Comparison of ENCODE assay signal across 12 cellular contexts in genomic region chr10:24466616-24466949, GRCh38.
DNase-seq lines count a peak whose midpoint lies in the region; ATAC-seq and TF ChIP-seq lines count a peak whose summit lies in the region.
"Had no signal": no experiment of that assay in that cellular context is flagged by ENCODE, and none has a peak within 500 bp of the region (broad histone marks: within the 10 kb centered on the region; RNA-seq: fewer than 3 reads in every experiment).

No MANE protein-coding gene starts in this region.

- no peaks in the 10 kb centered on the region for H3K27me3 Mint-ChIP-seq in GM23338 (ENCODE audit: insufficient read depth, low read depth, poor library complexity)
- H3K27me3 Mint-ChIP-seq: activated B cell treated with CpG ODN at 0.5 μM for 24 hours, IgD-negative memory B cell had no signal

- no peaks in the 10 kb centered on the region for H3K36me3 ChIP-seq in GM23338 (ENCODE audit: insufficient read depth)
- H3K36me3 ChIP-seq in skeletal muscle satellite cell (ENCODE audit: insufficient read depth, low read length): no peaks in the 10 kb centered on the region

- H3K4me2 ChIP-seq in GM23338 (no peak overlapping the region), skeletal muscle satellite cell (ENCODE audit: low read length) (peak overlapping the region; percentile 64)

- H3K4me1 ChIP-seq in GM23338 (ENCODE audit: insufficient read depth) (peaks cover 5% of the 10 kb centered on the region; the same call in 1 of the 2 replicates), skeletal muscle satellite cell (ENCODE audit: control insufficient read depth, insufficient read depth, low read length) (peaks cover 43% of the 10 kb centered on the region)

- H3K27ac Mint-ChIP-seq in GM23338: 0 out of 2 replicates have a peak overlapping the region, but pooled peaks have one; percentile 36
- H3K27ac Mint-ChIP-seq: activated B cell treated with CpG ODN at 0.5 μM for 24 hours, IgD-negative memory B cell had no signal

- TF ChIP-seq CTCF in GM23338 (conservative IDR thresholded peaks at IDR 0.05; ENCODE audit: low read depth in 2 of 2): no peak
- no peak for TF ChIP-seq CTCF in VCaP (conservative IDR thresholded peaks at IDR 0.05)
- no peak for TF ChIP-seq CTCF in fibroblast of the aortic adventitia (IDR thresholded peaks at IDR 0.05; ENCODE audit: insufficient read depth, low read length)

- H3K27me3 ChIP-seq in GM23338 (ENCODE audit: insufficient read depth) (no peaks in the 10 kb centered on the region), skeletal muscle satellite cell (ENCODE audit: control insufficient read depth, insufficient read depth, low read length) (no peaks in the 10 kb centered on the region)

- H3K4me3 ChIP-seq in GM23338 (no peak overlapping the region), fibroblast of the aortic adventitia (ENCODE audit: low read depth, low read length) (peak overlapping the region; percentile 42), skeletal muscle satellite cell (ENCODE audit: low read length) (peak overlapping the region; percentile 37)

- no peaks in the 10 kb centered on the region for H3K79me2 ChIP-seq in GM23338 (replicated peaks; ENCODE audit: insufficient read depth)

- peak overlapping the region; percentile 12 for H3K9ac ChIP-seq in skeletal muscle satellite cell (ENCODE audit: low read depth, low read length)

- no peak overlapping the region for H3K4me3 Mint-ChIP-seq in GM23338
- H3K4me3 Mint-ChIP-seq: activated B cell treated with CpG ODN at 0.5 μM for 24 hours had no signal

- no peak overlapping the region for H2AFZ ChIP-seq in GM23338

- H3K4me1 Mint-ChIP-seq in GM23338: peaks cover 13% of the 10 kb centered on the region
- H3K4me1 Mint-ChIP-seq: activated B cell treated with CpG ODN at 0.5 μM for 24 hours had no signal

- ATAC-seq in GM23338 (no peak), GM21360 (IDR thresholded peaks at IDR 0.05; ENCODE audit: unreplicated experiment) (no peak), HG02870 (IDR thresholded peaks at IDR 0.05; ENCODE audit: unreplicated experiment) (no peak)

- H3K9me3 Mint-ChIP-seq in GM23338: no peaks in the 10 kb centered on the region
- H3K9me3 Mint-ChIP-seq: activated B cell treated with CpG ODN at 0.5 μM for 24 hours had no signal

- H3K9me2 ChIP-seq in GM23338 (ENCODE audit: insufficient read depth): no peaks in the 10 kb centered on the region

- H3K9me3 ChIP-seq in skeletal muscle satellite cell (replicated peaks; ENCODE audit: low read length): no peaks in the 10 kb centered on the region

- H3K27ac ChIP-seq in GM23338 (ENCODE audit: low read depth) (no peak overlapping the region), VCaP (peak overlapping the region; percentile 98)

- no peak for DNase-seq in GM23338 (ENCODE audit: low spot score)
- DNase-seq in fibroblast of the aortic adventitia (ENCODE audit: low read depth): no peak
- DNase-seq in 8988T: no peak
- no peak for DNase-seq in GM19238 (ENCODE audit: insufficient read length, low spot score)
- DNase-seq: activated B cell treated with CpG ODN at 0.5 μM for 24 hours, amygdala, glutamatergic neuron had no signal

- H3K36me3 Mint-ChIP-seq in GM23338 (ENCODE audit: low read depth): no peaks in the 10 kb centered on the region
- H3K36me3 Mint-ChIP-seq: IgD-negative memory B cell had no signal

- H3F3A ChIP-seq in GM23338 (replicated peaks; ENCODE audit: low read depth): no peaks in the 10 kb centered on the region

- no peaks in the 10 kb centered on the region; the same call in 1 of the 2 replicates for H4K20me1 ChIP-seq in GM23338 (replicated peaks; ENCODE audit: insufficient read depth)

TF ChIP-seq in GM23338, 12 proteins besides CTCF, POLR2A, EP300 and RAD21 (continues in another document):
- no peak for TF ChIP-seq JUNB (IDR thresholded peaks at IDR 0.05; ENCODE audit: unreplicated experiment)
- TF ChIP-seq POLR2AphosphoS5 (IDR thresholded peaks at IDR 0.05; ENCODE audit: low read depth): no peak
- TF ChIP-seq ZNF114 (CRISPR knock-in tag; IDR thresholded peaks at IDR 0.05): no peak
- TF ChIP-seq ZNF331 (CRISPR knock-in tag; IDR thresholded peaks at IDR 0.05; ENCODE audit: low read depth): no peak
- no peak for TF ChIP-seq STAT1 (IDR thresholded peaks at IDR 0.05; ENCODE audit: unreplicated experiment)
- TF ChIP-seq, protein P1, sequence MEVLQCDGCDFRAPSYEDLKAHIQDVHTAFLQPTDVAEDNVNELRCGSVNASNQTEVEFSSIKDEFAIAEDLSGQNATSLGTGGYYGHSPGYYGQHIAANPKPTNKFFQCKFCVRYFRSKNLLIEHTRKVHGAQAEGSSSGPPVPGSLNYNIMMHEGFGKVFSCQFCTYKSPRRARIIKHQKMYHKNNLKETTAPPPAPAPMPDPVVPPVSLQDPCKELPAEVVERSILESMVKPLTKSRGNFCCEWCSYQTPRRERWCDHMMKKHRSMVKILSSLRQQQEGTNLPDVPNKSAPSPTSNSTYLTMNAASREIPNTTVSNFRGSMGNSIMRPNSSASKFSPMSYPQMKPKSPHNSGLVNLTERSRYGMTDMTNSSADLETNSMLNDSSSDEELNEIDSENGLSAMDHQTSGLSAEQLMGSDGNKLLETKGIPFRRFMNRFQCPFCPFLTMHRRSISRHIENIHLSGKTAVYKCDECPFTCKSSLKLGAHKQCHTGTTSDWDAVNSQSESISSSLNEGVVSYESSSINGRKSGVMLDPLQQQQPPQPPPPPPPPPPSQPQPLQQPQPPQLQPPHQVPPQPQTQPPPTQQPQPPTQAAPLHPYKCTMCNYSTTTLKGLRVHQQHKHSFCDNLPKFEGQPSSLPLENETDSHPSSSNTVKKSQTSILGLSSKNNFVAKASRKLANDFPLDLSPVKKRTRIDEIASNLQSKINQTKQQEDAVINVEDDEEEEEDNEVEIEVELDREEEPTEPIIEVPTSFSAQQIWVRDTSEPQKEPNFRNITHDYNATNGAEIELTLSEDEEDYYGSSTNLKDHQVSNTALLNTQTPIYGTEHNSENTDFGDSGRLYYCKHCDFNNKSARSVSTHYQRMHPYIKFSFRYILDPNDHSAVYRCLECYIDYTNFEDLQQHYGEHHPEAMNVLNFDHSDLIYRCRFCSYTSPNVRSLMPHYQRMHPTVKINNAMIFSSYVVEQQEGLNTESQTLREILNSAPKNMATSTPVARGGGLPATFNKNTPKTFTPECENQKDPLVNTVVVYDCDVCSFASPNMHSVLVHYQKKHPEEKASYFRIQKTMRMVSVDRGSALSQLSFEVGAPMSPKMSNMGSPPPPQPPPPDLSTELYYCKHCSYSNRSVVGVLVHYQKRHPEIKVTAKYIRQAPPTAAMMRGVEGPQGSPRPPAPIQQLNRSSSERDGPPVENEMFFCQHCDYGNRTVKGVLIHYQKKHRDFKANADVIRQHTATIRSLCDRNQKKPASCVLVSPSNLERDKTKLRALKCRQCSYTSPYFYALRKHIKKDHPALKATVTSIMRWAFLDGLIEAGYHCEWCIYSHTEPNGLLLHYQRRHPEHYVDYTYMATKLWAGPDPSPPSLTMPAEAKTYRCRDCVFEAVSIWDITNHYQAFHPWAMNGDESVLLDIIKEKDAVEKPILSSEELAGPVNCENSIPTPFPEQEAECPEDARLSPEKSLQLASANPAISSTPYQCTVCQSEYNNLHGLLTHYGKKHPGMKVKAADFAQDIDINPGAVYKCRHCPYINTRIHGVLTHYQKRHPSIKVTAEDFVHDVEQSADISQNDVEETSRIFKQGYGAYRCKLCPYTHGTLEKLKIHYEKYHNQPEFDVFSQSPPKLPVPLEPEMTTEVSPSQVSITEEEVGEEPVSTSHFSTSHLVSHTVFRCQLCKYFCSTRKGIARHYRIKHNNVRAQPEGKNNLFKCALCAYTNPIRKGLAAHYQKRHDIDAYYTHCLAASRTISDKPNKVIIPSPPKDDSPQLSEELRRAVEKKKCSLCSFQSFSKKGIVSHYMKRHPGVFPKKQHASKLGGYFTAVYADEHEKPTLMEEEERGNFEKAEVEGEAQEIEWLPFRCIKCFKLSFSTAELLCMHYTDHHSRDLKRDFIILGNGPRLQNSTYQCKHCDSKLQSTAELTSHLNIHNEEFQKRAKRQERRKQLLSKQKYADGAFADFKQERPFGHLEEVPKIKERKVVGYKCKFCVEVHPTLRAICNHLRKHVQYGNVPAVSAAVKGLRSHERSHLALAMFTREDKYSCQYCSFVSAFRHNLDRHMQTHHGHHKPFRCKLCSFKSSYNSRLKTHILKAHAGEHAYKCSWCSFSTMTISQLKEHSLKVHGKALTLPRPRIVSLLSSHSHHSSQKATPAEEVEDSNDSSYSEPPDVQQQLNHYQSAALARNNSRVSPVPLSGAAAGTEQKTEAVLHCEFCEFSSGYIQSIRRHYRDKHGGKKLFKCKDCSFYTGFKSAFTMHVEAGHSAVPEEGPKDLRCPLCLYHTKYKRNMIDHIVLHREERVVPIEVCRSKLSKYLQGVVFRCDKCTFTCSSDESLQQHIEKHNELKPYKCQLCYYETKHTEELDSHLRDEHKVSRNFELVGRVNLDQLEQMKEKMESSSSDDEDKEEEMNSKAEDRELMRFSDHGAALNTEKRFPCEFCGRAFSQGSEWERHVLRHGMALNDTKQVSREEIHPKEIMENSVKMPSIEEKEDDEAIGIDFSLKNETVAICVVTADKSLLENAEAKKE (CRISPR knock-in tag; IDR thresholded peaks at IDR 0.05): no peak
- no peak for TF ChIP-seq ETS1 (IDR thresholded peaks at IDR 0.05)
- no peak for TF ChIP-seq NANOG (IDR thresholded peaks at IDR 0.05; ENCODE audit: borderline replicate concordance)
